Comparison of ENCODE assay signal across 23 cellular contexts in the genomic region with DNA sequence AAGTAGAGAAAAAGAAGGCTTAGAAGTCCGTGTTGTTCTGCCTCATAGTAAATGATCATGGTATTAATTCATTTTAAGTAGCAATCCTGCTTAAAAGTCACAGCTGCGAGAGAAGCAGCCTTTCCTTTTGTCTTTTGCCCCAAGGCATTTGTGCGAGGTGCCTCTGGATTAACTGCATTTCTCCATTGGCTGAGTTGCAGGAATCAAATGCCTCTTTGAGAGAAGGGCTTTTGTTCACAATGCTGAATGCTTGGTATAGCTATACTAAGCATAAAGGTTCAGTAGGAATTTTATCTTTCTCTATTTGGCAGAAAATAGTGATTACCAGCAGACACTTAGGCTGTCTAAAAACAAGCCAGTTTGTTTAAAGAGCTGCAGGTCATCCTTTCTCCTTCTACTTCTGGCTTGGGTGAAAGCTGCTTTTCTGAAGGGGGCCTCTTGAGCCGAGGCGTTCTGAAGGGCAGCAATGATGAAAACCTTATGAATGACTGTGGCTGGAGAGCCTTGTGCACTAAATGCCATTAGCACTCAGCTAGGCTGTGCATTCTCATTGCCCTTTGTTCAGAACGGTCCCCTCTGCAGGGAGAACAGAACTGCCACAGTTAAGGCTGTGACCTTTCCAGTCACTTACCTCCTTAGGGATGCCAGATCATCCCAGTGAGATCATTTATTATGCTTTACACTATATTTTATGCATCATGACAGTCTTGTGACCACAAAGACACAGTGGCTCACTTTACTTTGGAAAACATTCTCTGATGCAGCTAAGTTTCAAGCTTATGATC.
A peak's percentile ranks its signal among the peaks of the same experiment; 100 is the strongest.
DNase-seq lines count a peak whose midpoint lies in the region; ATAC-seq, FAIRE-seq and TF ChIP-seq lines count a peak whose summit lies in the region.
"Had no signal": no experiment of that assay in that cellular context is flagged by ENCODE, and none has a peak within 500 bp of the region (broad histone marks: within the 10 kb centered on the region; RNA-seq: fewer than 3 reads in every experiment).

No MANE protein-coding gene starts in this region.

- no peak for FAIRE-seq in GM12891 (lab: Jason Lieb, UNC)
- FAIRE-seq: frontal cortex had no signal

- H3K9ac ChIP-seq in mammary epithelial cell (ENCODE audit: insufficient read depth, low read length): no peak overlapping the region
- H3K9ac ChIP-seq: BLaER1 treated with 17β-estradiol and CSF1 and Interleukin-3, amounts not matched to agents 10 nM and 100 nM had no signal

- DNase-seq in NCI-H82 (lab: John Stamatoyannopoulos, UW) (peak; percentile 11), NCI-H82 treated with DMSO at 0.1 percent for 48 hours (lab: John Stamatoyannopoulos, UW; ENCODE audit: unreplicated experiment) (no peak), SK-MEL-5 (ENCODE audit: low read depth, low spot score) (peak; percentile 99), glomerular visceral epithelial cell (ENCODE audit: extremely low spot score) (peak; percentile 54), type B pancreatic cell (ENCODE audit: extremely low spot score, unreplicated experiment) (no peak), GM12891 (ENCODE audit: insufficient read length, low spot score) (no peak), mammary epithelial cell (no peak)
- DNase-seq: activated CD4-positive, alpha-beta T cell treated with anti-CD3 and anti-CD28 coated beads for 36 hours; DMS53; GOT3; NCI-H2029 treated with DMSO at 0.1 percent for 48 hours; Right ventricle myocardium superior; stimulated activated CD4-positive, alpha-beta T cell treated with anti-CD3 and anti-CD28 coated beads, Interleukin-2, amount 100 ng/mL, for 48 hours; stimulated activated CD8-positive, alpha-beta memory T cell treated with anti-CD3 and anti-CD28 coated beads, Interleukin-4, amount 100 ng/mL, for 48 hours; T-helper 9 cell had no signal

- no peak overlapping the region for H2AFZ ChIP-seq in mammary epithelial cell (ENCODE audit: low read depth, low read length)

- peaks cover 15% of the 10 kb centered on the region for H3K27me3 ChIP-seq in mammary epithelial cell (ENCODE audit: insufficient read depth, low read length)
- H3K27me3 ChIP-seq: BLaER1 treated with 17β-estradiol and CSF1 and Interleukin-3, amounts not matched to agents 10 nM and 100 nM; right atrium auricular region had no signal

- no peaks in the 10 kb centered on the region for H3K36me3 ChIP-seq in mammary epithelial cell (ENCODE audit: insufficient read depth, low read length)

- no peak for TF ChIP-seq CTCF in type B pancreatic cell (conservative IDR thresholded peaks at IDR 0.05)
- no peak for TF ChIP-seq CTCF in mammary epithelial cell (conservative IDR thresholded peaks at IDR 0.05 in 1 of 2, IDR thresholded peaks at IDR 0.05 in 1 of 2; ENCODE audit: extremely low read depth in 1 of 2, insufficient read depth in 1 of 2, low read depth in 1 of 2, low read length in 2 of 2)

- H3K4me1 Mint-ChIP-seq in type B pancreatic cell (ENCODE audit: unreplicated experiment): peaks cover 39% of the 10 kb centered on the region

- peaks cover 63% of the 10 kb centered on the region for H3K36me3 Mint-ChIP-seq in type B pancreatic cell
- H3K36me3 Mint-ChIP-seq: activated naive CD8-positive, alpha-beta T cell had no signal

- in situ Hi-C loops in SK-MEL-5 (cut with HindIII; ENCODE audit: low pct_unique_long_range_greater_than_20kb, low sequenced_read_pairs) (no loop called here), mammary epithelial cell (cut with MboI; ENCODE audit: low sequenced_read_pairs in 2 of 2) (no loop called here)

- H3K9me3 Mint-ChIP-seq in type B pancreatic cell: peaks cover 5% of the 10 kb centered on the region

- peak overlapping the region; percentile 92 for H3K27ac Mint-ChIP-seq in type B pancreatic cell
- H3K27ac Mint-ChIP-seq: activated CD4-positive, alpha-beta T cell treated with anti-CD3 and anti-CD28 coated beads for 36 hours; activated naive CD8-positive, alpha-beta T cell had no signal

- H3K79me2 ChIP-seq in mammary epithelial cell (ENCODE audit: insufficient read depth, low read length): no peaks in the 10 kb centered on the region

- BruUV-seq in mammary epithelial cell (replicated peaks; lab: Mats Ljungman, UMichigan): no TSS peak

- no peaks in the 10 kb centered on the region for H3K27me3 Mint-ChIP-seq in type B pancreatic cell
- H3K27me3 Mint-ChIP-seq: activated CD4-positive, alpha-beta T cell treated with anti-CD3 and anti-CD28 coated beads for 36 hours; activated naive CD8-positive, alpha-beta T cell had no signal

- H3K4me2 ChIP-seq in mammary epithelial cell (ENCODE audit: insufficient read depth, low read depth, low read length): no peak overlapping the region
- H3K4me2 ChIP-seq: BLaER1 treated with 17β-estradiol and CSF1 and Interleukin-3, amounts not matched to agents 10 nM and 100 nM had no signal

- dilution Hi-C loops in mammary epithelial cell (cut with HindIII; ENCODE audit: low sequenced_read_pairs): no loop called here

- TF ChIP-seq POLR2A in GM12891 (IDR thresholded peaks at IDR 0.05; ENCODE audit: low read depth, low read length): no peak

- no peak overlapping the region for H3K4me3 ChIP-seq in mammary epithelial cell (replicated peaks in 1 of 3; ENCODE audit: insufficient read depth in 1 of 3, low read depth in 2 of 3, low read length in 3 of 3)
- H3K4me3 ChIP-seq: BLaER1 treated with 17β-estradiol and CSF1 and Interleukin-3, amounts not matched to agents 10 nM and 100 nM; lung; right atrium auricular region; thoracic aorta had no signal

- no peaks in the 10 kb centered on the region for H3K4me1 ChIP-seq in mammary epithelial cell (ENCODE audit: insufficient read depth, low read length)
- H3K4me1 ChIP-seq: BLaER1 treated with 17β-estradiol and CSF1 and Interleukin-3, amounts not matched to agents 10 nM and 100 nM; right atrium auricular region had no signal

- H4K20me1 ChIP-seq in mammary epithelial cell (ENCODE audit: insufficient read depth, low read length): no peaks in the 10 kb centered on the region
- H4K20me1 ChIP-seq: BLaER1 treated with 17β-estradiol and CSF1 and Interleukin-3, amounts not matched to agents 10 nM and 100 nM had no signal

- peak overlapping the region; percentile 43 for H3K4me3 Mint-ChIP-seq in type B pancreatic cell
- H3K4me3 Mint-ChIP-seq: activated CD4-positive, alpha-beta T cell treated with anti-CD3 and anti-CD28 coated beads for 36 hours; activated naive CD8-positive, alpha-beta T cell had no signal

- H3K27ac ChIP-seq in mammary epithelial cell (ENCODE audit: insufficient read depth, low read depth, low read length): no peak overlapping the region
- H3K27ac ChIP-seq: 22Rv1; BLaER1 treated with 17β-estradiol and CSF1 and Interleukin-3, amounts not matched to agents 10 nM and 100 nM; right atrium auricular region; thoracic aorta had no signal

- ATAC-seq in GM18502 (IDR thresholded peaks at IDR 0.05; ENCODE audit: poor library complexity, unreplicated experiment): no peak
- ATAC-seq: activated CD4-positive, alpha-beta T cell treated with anti-CD3 and anti-CD28 coated beads for 36 hours had no signal

- 41% methylated on average over 6 of the region's 6 CpGs for WGBS in mammary epithelial cell (ENCODE audit: low coverage, missing lambda C conversion rate)

- CTCF ChIA-PET in mammary epithelial cell (lab: Charles Lee; ENCODE audit: low non-redundant PET): no interaction called here

- intact Hi-C loops in mammary epithelial cell (cut with micrococcal nuclease): no loop called here

- H3K9me3 ChIP-seq in mammary epithelial cell (replicated peaks; ENCODE audit: insufficient read depth, low read length): no peaks in the 10 kb centered on the region
- H3K9me3 ChIP-seq: right atrium auricular region, thoracic aorta had no signal

TF ChIP-seq in GM12891, 5 proteins besides CTCF, POLR2A, EP300 and RAD21:
- TF ChIP-seq POU2F2 (IDR thresholded peaks at IDR 0.05; ENCODE audit: low read depth, low read length) (no peak), POLR2AphosphoS5 (IDR thresholded peaks at IDR 0.05; ENCODE audit: low read depth, low read length) (no peak), SPI1 (IDR thresholded peaks at IDR 0.05; ENCODE audit: low read depth, low read length) (no peak), PAX5 (IDR thresholded peaks at IDR 0.05; ENCODE audit: insufficient read depth, low read length, severe bottlenecking) (no peak), TAF1 (IDR thresholded peaks at IDR 0.05; ENCODE audit: low read depth, low read length) (no peak)
TF ChIP-seq in GM12891: peak in this region for 0.

Comparison
In these comparisons a context has a peak if more than half of its experiments do, and no peak if none do; other contexts are left out.
1. DNase-seq: peak in NCI-H82 (single experiment), SK-MEL-5 (single experiment) and glomerular visceral epithelial cell (single experiment); none in NCI-H82 treated with DMSO at 0.1 percent for 48 hours (single experiment), type B pancreatic cell (single experiment), GM12891 (single experiment) and mammary epithelial cell (single experiment).